Comparison of ENCODE assay signal across 35 cellular contexts in the genomic region with DNA sequence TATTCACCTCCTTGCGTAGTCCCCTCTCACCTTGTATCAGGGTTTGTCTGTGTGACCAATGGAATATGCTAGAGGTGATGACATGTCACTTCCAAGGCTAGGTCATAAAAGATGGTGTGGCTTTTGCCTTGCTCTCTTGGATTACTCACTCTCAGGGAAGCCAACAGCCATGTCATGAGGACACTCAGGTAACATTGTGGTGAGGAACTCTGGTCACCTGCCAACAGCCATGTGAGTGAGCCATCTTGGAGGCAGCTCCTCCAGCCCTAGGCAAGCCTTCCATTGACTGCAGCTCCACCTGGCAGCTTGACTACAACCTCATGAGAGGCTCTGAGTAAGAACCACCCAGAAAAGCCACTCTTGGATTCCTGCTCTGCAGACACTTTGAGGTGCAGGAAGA. TPM values are rescaled to one million over a fixed set of nuclear protein-coding genes. Genes with fewer than 3 reads are reported as not detected.
"Had no signal": no experiment of that assay in that cellular context is flagged by ENCODE, and none has a peak within 500 bp of the region (broad histone marks: within the 10 kb centered on the region; RNA-seq: fewer than 3 reads in every experiment).

No MANE protein-coding gene starts in this region.

- FAIRE-seq: kidney, TTC549 had no signal

- DNase-seq: activated CD4-positive, alpha-beta T cell treated with anti-CD3 and anti-CD28 coated beads for 48 hours; activated CD4-positive, alpha-beta T cell treated with anti-CD3 and anti-CD28 coated beads, Interleukin-2, amount 50 U/mL, for 48 hours; activated CD8-positive, alpha-beta memory T cell treated with anti-CD3 and anti-CD28 coated beads for 24 hours; activated effector memory CD4-positive, alpha-beta T cell treated with Interleukin-2 at 50 U/mL for 16 hours; activated naive CD4-positive, alpha-beta T cell treated with Interleukin-2 at 50 U/mL for 16 hours; activated naive CD8-positive, alpha-beta T cell treated with anti-CD3 and anti-CD28 coated beads for 36 hours; adrenal gland; aorta; body of pancreas; cerebellar nuclear complex; dorsolateral prefrontal cortex; effector memory CD4-positive, alpha-beta T cell; foreskin fibroblast; heart left ventricle; hypothalamus; immature natural killer cell; kidney; lower lobe of right lung; mesendoderm; natural killer cell; stimulated activated CD4-positive, alpha-beta T cell treated with anti-CD3 and anti-CD28 coated beads, Interleukin-15, amount 100 ng/mL, for 24 hours; stimulated activated CD4-positive, alpha-beta T cell treated with anti-CD3 and anti-CD28 coated beads, Interleukin-2, amount 100 ng/mL, for 24 hours; stimulated activated naive B cell treated with anti-CD40 and anti-IgM and Interleukin-4, amounts not matched to agents 10 μg/mL and 1 μg/mL and 100 μg/mL, for 72 hours; T-helper 9 cell had no signal

- H3K36me3 ChIP-seq: adrenal gland, cardiac muscle cell, heart left ventricle, lower lobe of right lung, right atrium auricular region, suprapubic skin, tibial nerve had no signal

- H3K4me3 ChIP-seq: adrenal gland, body of pancreas, cardiac muscle cell, coronary artery, dorsolateral prefrontal cortex, heart left ventricle, lower lobe of right lung, right atrium auricular region, suprapubic skin, tibial nerve had no signal

- ATAC-seq: activated CD4-positive, CD25-positive, alpha-beta regulatory T cell treated with anti-CD3 and anti-CD28 coated beads, Interleukin-2, amount 50 U/mL, for 24 hours; body of pancreas; heart left ventricle; left lobe of liver; lower lobe of right lung; natural killer cell; stimulated activated naive B cell treated with anti-CD40 and anti-IgM and Interleukin-4, amounts not matched to agents 10 μg/mL and 1 μg/mL and 100 μg/mL, for 72 hours had no signal

- H3K27me3 ChIP-seq: adrenal gland, body of pancreas, dorsolateral prefrontal cortex, heart left ventricle, right atrium auricular region, suprapubic skin, tibial nerve had no signal

RNA-seq across cellular contexts. Expression of a gene that starts 11.0 kb away (rescaled TPM):
- total RNA-seq: mononuclear cell, natural killer cell, pulmonary artery endothelial cell had no signal

RNA-seq across cellular contexts. Expression of a gene that starts 21.5 kb away (rescaled TPM):
- total RNA-seq: cardiac muscle cell, left lobe of liver, lower lobe of right lung, natural killer cell, pulmonary artery endothelial cell, suprapubic skin, ureter had no signal

RNA-seq across cellular contexts. Expression of a gene that starts 40.8 kb away (rescaled TPM):
- total RNA-seq: aorta, pulmonary artery endothelial cell, tibial nerve, ureter had no signal
